ENCODE assay signal across 1 cellular context in the genomic region with DNA sequence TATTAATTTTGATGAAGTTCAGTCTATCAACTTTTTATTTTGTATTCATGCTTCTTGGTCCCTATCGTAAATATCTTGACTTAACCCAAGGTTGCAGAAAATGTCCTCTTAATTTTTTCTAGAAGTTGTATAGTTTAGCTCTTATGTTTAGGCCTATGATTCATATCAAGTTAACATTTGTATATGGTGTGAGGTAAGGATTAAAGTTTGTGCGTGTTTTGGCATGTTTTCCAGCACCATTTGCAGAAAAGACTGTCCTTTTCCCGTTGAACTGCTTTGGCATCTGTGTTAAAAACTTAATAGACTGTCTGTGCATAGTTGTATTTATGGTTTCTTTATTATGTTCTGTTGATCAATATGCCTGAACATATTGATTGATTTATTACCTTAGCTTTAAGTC.
TF ChIP-seq lines count a peak whose summit lies in the region.

No MANE protein-coding gene starts in this region.

TF ChIP-seq in IMR-90, 13 proteins besides CTCF, POLR2A, EP300 and RAD21:
- TF ChIP-seq MXI1 (IDR thresholded peaks at IDR 0.05; ENCODE audit: borderline replicate concordance, low read depth, low read length) = no peak
- TF ChIP-seq CHD1 (IDR thresholded peaks at IDR 0.05; ENCODE audit: low read depth, low read length) = no peak
- TF ChIP-seq RCOR1 (IDR thresholded peaks at IDR 0.05; ENCODE audit: insufficient replicate concordance, low read length) = no peak
- no peak for TF ChIP-seq MAZ (IDR thresholded peaks at IDR 0.05; ENCODE audit: borderline replicate concordance, low read depth, low read length)
- TF ChIP-seq, protein P1, sequence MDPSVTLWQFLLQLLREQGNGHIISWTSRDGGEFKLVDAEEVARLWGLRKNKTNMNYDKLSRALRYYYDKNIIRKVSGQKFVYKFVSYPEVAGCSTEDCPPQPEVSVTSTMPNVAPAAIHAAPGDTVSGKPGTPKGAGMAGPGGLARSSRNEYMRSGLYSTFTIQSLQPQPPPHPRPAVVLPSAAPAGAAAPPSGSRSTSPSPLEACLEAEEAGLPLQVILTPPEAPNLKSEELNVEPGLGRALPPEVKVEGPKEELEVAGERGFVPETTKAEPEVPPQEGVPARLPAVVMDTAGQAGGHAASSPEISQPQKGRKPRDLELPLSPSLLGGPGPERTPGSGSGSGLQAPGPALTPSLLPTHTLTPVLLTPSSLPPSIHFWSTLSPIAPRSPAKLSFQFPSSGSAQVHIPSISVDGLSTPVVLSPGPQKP (IDR thresholded peaks at IDR 0.05; ENCODE audit: borderline replicate concordance, low read depth, low read length) = no peak
- TF ChIP-seq MAFK (IDR thresholded peaks at IDR 0.05; ENCODE audit: low read depth, low read length) = no peak
- TF ChIP-seq SMC3 (IDR thresholded peaks at IDR 0.05; ENCODE audit: low read depth, low read length) = no peak
- no peak for TF ChIP-seq FOS (IDR thresholded peaks at IDR 0.05; ENCODE audit: low read depth, low read length)
- TF ChIP-seq CEBPB (IDR thresholded peaks at IDR 0.05; ENCODE audit: low read depth, low read length) = no peak
- TF ChIP-seq RFX5 (IDR thresholded peaks at IDR 0.05; ENCODE audit: low read depth, low read length) = no peak
- TF ChIP-seq NFE2L2 (IDR thresholded peaks at IDR 0.05; ENCODE audit: low read depth, low read length) = no peak
- no peak for TF ChIP-seq BHLHE40 (IDR thresholded peaks at IDR 0.05; ENCODE audit: low read depth, low read length)
- TF ChIP-seq, protein P2, sequence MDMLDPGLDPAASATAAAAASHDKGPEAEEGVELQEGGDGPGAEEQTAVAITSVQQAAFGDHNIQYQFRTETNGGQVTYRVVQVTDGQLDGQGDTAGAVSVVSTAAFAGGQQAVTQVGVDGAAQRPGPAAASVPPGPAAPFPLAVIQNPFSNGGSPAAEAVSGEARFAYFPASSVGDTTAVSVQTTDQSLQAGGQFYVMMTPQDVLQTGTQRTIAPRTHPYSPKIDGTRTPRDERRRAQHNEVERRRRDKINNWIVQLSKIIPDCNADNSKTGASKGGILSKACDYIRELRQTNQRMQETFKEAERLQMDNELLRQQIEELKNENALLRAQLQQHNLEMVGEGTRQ (IDR thresholded peaks at IDR 0.05; ENCODE audit: low read depth, low read length) = no peak
